16 cellular contexts compared by ENCODE assay signal in genomic region chr7:43727494-43727893, GRCh38. TPM values are rescaled to one million over a fixed set of nuclear protein-coding genes. Genes with fewer than 3 reads are reported as not detected.
A peak's percentile ranks its signal among the peaks of the same experiment; 100 is the strongest.
DNase-seq lines count a peak whose midpoint lies in the region; ATAC-seq and TF ChIP-seq lines count a peak whose summit lies in the region.
"Had no signal": no experiment of that assay in that cellular context is flagged by ENCODE, and none has a peak within 500 bp of the region (broad histone marks: within the 10 kb centered on the region; RNA-seq: fewer than 3 reads in every experiment).

No MANE protein-coding gene starts in this region.

- intact Hi-C loops in lower lobe of right lung (cut with DNase I), result no loop called here

- H3K4me3 Mint-ChIP-seq in T-helper 1 cell treated with Interleukin-12 subunit alpha and Interleukin-12 subunit beta and Interleukin-4 antibody, amounts not matched to agents 30 μg/mL and 1 μg/mL, for 36 hours, result peak overlapping the region; percentile 63
- H3K4me3 Mint-ChIP-seq in IgD-negative memory B cell, result peak overlapping the region; percentile 60 to 86 (median 78)
- H3K4me3 Mint-ChIP-seq in activated naive CD8-positive, alpha-beta T cell treated with anti-CD3 and anti-CD28 coated beads, Interleukin-2, amount 10 ng/mL, durations not matched to agents 7 days and 5 days, result peak overlapping the region; percentile 58
- peak overlapping the region; percentile 74 for H3K4me3 Mint-ChIP-seq in nephron progenitor cell

- in situ Hi-C loops in ACHN (cut with HindIII; ENCODE audit: low pct_ligation_motif_present, low pct_unique_long_range_greater_than_20kb, low sequenced_read_pairs), result no loop called here

- ATAC-seq in activated naive CD8-positive, alpha-beta T cell treated with anti-CD3 and anti-CD28 coated beads, Interleukin-2, amount 10 ng/mL, durations not matched to agents 7 days and 5 days (ENCODE audit: low read depth), result no peak
- ATAC-seq in GM19455 (IDR thresholded peaks at IDR 0.05; ENCODE audit: unreplicated experiment), result no peak
- ATAC-seq in lower lobe of right lung, result no peak
- ATAC-seq: activated CD4-positive, CD25-positive, alpha-beta regulatory T cell treated with anti-CD3 and anti-CD28 coated beads, Interleukin-2, amount 50 U/mL, for 24 hours had no signal

- POLR2A ChIA-PET in activated naive CD8-positive, alpha-beta T cell treated with anti-CD3 and anti-CD28 coated beads, Interleukin-2, amount 10 ng/mL, durations not matched to agents 7 days and 5 days (lab: Charles Lee), result no interaction called here

- no peaks in the 10 kb centered on the region for H3K27me3 ChIP-seq in lower lobe of right lung (ENCODE audit: low read depth)
- H3K27me3 ChIP-seq: tibial artery had no signal

- DNase-seq in T-helper 1 cell (no peak), nephron progenitor cell (no peak), ACHN (no peak), lower lobe of right lung (no peak)
- no peak for DNase-seq in activated naive CD8-positive, alpha-beta T cell treated with anti-CD3 and anti-CD28 coated beads, Interleukin-2, amount 10 ng/mL, durations not matched to agents 7 days and 5 days
- DNase-seq: DMS79, NCI-H1694, NCI-H524 treated with DMSO at 0.1 percent for 48 hours, SHP77, small intestine, tibial artery had no signal

- no peaks in the 10 kb centered on the region for H3K27me3 Mint-ChIP-seq in T-helper 1 cell treated with Interleukin-12 subunit alpha and Interleukin-12 subunit beta and Interleukin-4 antibody, amounts not matched to agents 30 μg/mL and 1 μg/mL, for 36 hours (ENCODE audit: low read depth)
- H3K27me3 Mint-ChIP-seq in IgD-negative memory B cell (no peaks in the 10 kb centered on the region), nephron progenitor cell (ENCODE audit: low read depth, poor library complexity) (no peaks in the 10 kb centered on the region)
- H3K27me3 Mint-ChIP-seq in activated naive CD8-positive, alpha-beta T cell treated with anti-CD3 and anti-CD28 coated beads, Interleukin-2, amount 10 ng/mL, durations not matched to agents 7 days and 5 days, result no peaks in the 10 kb centered on the region

- H3K27ac Mint-ChIP-seq in T-helper 1 cell treated with Interleukin-12 subunit alpha and Interleukin-12 subunit beta and Interleukin-4 antibody, amounts not matched to agents 30 μg/mL and 1 μg/mL, for 36 hours, result peak overlapping the region; percentile 22
- H3K27ac Mint-ChIP-seq in IgD-negative memory B cell (peak overlapping the region in 1 of 3 donors; percentile 45), nephron progenitor cell (peak overlapping the region; percentile 6)
- H3K27ac Mint-ChIP-seq in activated naive CD8-positive, alpha-beta T cell treated with anti-CD3 and anti-CD28 coated beads, Interleukin-2, amount 10 ng/mL, durations not matched to agents 7 days and 5 days, result no peak overlapping the region

- no peaks in the 10 kb centered on the region for H3K9me3 Mint-ChIP-seq in T-helper 1 cell treated with Interleukin-12 subunit alpha and Interleukin-12 subunit beta and Interleukin-4 antibody, amounts not matched to agents 30 μg/mL and 1 μg/mL, for 36 hours
- no peaks in the 10 kb centered on the region for H3K9me3 Mint-ChIP-seq in IgD-negative memory B cell
- H3K9me3 Mint-ChIP-seq in activated naive CD8-positive, alpha-beta T cell treated with anti-CD3 and anti-CD28 coated beads, Interleukin-2, amount 10 ng/mL, durations not matched to agents 7 days and 5 days, result no peaks in the 10 kb centered on the region
- peaks cover 16% of the 10 kb centered on the region for H3K9me3 Mint-ChIP-seq in nephron progenitor cell

- no peak for TF ChIP-seq CTCF in nephron progenitor cell (IDR thresholded peaks at IDR 0.05)
- TF ChIP-seq CTCF in lower lobe of right lung (IDR thresholded peaks at IDR 0.05), result no peak

- H3K36me3 ChIP-seq in lower lobe of right lung, result no peaks in the 10 kb centered on the region
- H3K36me3 ChIP-seq: tibial artery had no signal

- H3K4me1 Mint-ChIP-seq in T-helper 1 cell treated with Interleukin-12 subunit alpha and Interleukin-12 subunit beta and Interleukin-4 antibody, amounts not matched to agents 30 μg/mL and 1 μg/mL, for 36 hours (ENCODE audit: low read depth), result peaks cover 26% of the 10 kb centered on the region
- peaks cover 27 to 42% (median 32%) of the 10 kb centered on the region in 3 donors for H3K4me1 Mint-ChIP-seq in IgD-negative memory B cell
- peaks cover 25% of the 10 kb centered on the region for H3K4me1 Mint-ChIP-seq in activated naive CD8-positive, alpha-beta T cell treated with anti-CD3 and anti-CD28 coated beads, Interleukin-2, amount 10 ng/mL, durations not matched to agents 7 days and 5 days
- H3K4me1 Mint-ChIP-seq in nephron progenitor cell, result peaks cover 54% of the 10 kb centered on the region

- H3K9me3 ChIP-seq in lower lobe of right lung, result no peaks in the 10 kb centered on the region
- H3K9me3 ChIP-seq: tibial artery had no signal

- peaks cover 3% of the 10 kb centered on the region for H3K36me3 Mint-ChIP-seq in T-helper 1 cell treated with Interleukin-12 subunit alpha and Interleukin-12 subunit beta and Interleukin-4 antibody, amounts not matched to agents 30 μg/mL and 1 μg/mL, for 36 hours (ENCODE audit: low read depth)
- H3K36me3 Mint-ChIP-seq in IgD-negative memory B cell, result peaks cover 3% of the 10 kb centered on the region
- peaks cover 3% of the 10 kb centered on the region for H3K36me3 Mint-ChIP-seq in activated naive CD8-positive, alpha-beta T cell treated with anti-CD3 and anti-CD28 coated beads, Interleukin-2, amount 10 ng/mL, durations not matched to agents 7 days and 5 days
- H3K36me3 Mint-ChIP-seq in nephron progenitor cell (ENCODE audit: low read depth), result peaks cover 48% of the 10 kb centered on the region

- no peak overlapping the region for H3K4me3 ChIP-seq in lower lobe of right lung
- H3K4me3 ChIP-seq: coronary artery, tibial artery had no signal

- peaks cover 21% of the 10 kb centered on the region for H3K4me1 ChIP-seq in lower lobe of right lung

- no peak overlapping the region for H3K27ac ChIP-seq in lower lobe of right lung
- H3K27ac ChIP-seq: coronary artery, tibial artery had no signal

RNA-seq across cellular contexts. Expression of gene COA1, which starts 1.8 kb away (rescaled TPM):
- 48.5 TPM for polyA plus RNA-seq in IgD-negative memory B cell
- total RNA-seq in activated naive CD8-positive, alpha-beta T cell treated with anti-CD3 and anti-CD28 coated beads, Interleukin-2, amount 10 ng/mL, durations not matched to agents 7 days and 5 days, result 10 to 100 TPM; 72.7 to 80.2 TPM
- 43.3 TPM for total RNA-seq in lower lobe of right lung

RNA-seq across cellular contexts. Expression of gene BLVRA, which starts 31.0 kb away (rescaled TPM):
- polyA plus RNA-seq in IgD-negative memory B cell, result 34.4 TPM
- total RNA-seq in activated naive CD8-positive, alpha-beta T cell treated with anti-CD3 and anti-CD28 coated beads, Interleukin-2, amount 10 ng/mL, durations not matched to agents 7 days and 5 days, result 10 to 100 TPM; 27.3 to 29.6 TPM
- 106 TPM for total RNA-seq in lower lobe of right lung
